10 cellular contexts compared by ENCODE assay signal in the genomic region with DNA sequence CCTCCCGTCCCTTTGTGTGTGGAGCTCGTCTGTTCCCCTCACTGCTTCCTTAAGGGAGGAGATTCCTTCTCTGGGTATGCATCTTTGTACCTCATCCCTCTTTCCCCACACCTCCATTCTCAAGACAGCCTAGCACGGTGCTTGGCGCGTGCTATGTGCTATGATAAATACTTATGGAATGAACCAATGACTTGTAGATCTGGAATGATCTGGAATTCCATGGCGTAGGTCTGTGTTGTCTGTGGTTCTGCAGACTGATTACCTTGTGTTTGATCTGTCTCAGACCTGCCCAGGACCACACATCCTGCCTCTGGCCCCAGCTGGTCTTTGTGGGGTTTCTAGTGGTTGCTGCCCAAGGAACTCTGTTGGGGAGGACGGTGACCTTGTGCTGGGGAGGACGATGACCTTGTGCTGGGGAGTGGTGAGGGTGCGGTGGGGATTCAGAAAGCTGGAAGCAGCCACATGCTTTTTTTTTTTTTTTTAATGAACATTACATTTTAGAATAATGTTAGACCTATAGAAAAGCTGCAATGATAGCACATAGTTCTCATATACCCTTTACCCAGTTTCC. TPM values are rescaled to one million over a fixed set of nuclear protein-coding genes. Genes with fewer than 3 reads are reported as not detected.
DNase-seq lines count a peak whose midpoint lies in the region; ATAC-seq and TF ChIP-seq lines count a peak whose summit lies in the region.
"Had no signal": no experiment of that assay in that cellular context is flagged by ENCODE, and none has a peak within 500 bp of the region (broad histone marks: within the 10 kb centered on the region; RNA-seq: fewer than 3 reads in every experiment).

No MANE protein-coding gene starts in this region.

- DNase-seq in Daoy (ENCODE audit: low read depth) (peak; percentile 88), DMS 273 (lab: John Stamatoyannopoulos, UW; ENCODE audit: unreplicated experiment) (no peak), NCI-H2107 treated with DMSO at 0.1 percent for 48 hours (lab: John Stamatoyannopoulos, UW; ENCODE audit: unreplicated experiment) (no peak), NOMO-1 (lab: John Stamatoyannopoulos, UW; ENCODE audit: unreplicated experiment in 2 of 2) (no peak)
- no peak for DNase-seq in central memory CD8-positive, alpha-beta T cell (ENCODE audit: low spot score in 2 of 2)

- no peak for TF ChIP-seq CTCF in nephron (IDR thresholded peaks at IDR 0.05; ENCODE audit: unreplicated experiment in 3 of 3)

- ATAC-seq in central memory CD8-positive, alpha-beta T cell (replicated peaks; ENCODE audit: extremely low read depth, poor library complexity, severe bottlenecking): no peak
- no peak for ATAC-seq in HG03175 (IDR thresholded peaks at IDR 0.05; ENCODE audit: unreplicated experiment)

- H3K27me3 Mint-ChIP-seq in IgD-negative memory B cell: peaks cover 3% of the 10 kb centered on the region
- H3K27me3 Mint-ChIP-seq in central memory CD8-positive, alpha-beta T cell: peaks cover 11% of the 10 kb centered on the region
- H3K27me3 Mint-ChIP-seq in nephron (ENCODE audit: low read depth): peaks cover 54% of the 10 kb centered on the region

- H3K9me3 Mint-ChIP-seq in IgD-negative memory B cell: no peaks in the 10 kb centered on the region
- no peaks in the 10 kb centered on the region for H3K9me3 Mint-ChIP-seq in central memory CD8-positive, alpha-beta T cell
- H3K9me3 Mint-ChIP-seq in nephron: no peaks in the 10 kb centered on the region
- H3K9me3 Mint-ChIP-seq: immature natural killer cell had no signal

- H3K4me1 Mint-ChIP-seq in IgD-negative memory B cell: peaks cover 16 to 19% (median 17%) of the 10 kb centered on the region in 3 donors
- H3K4me1 Mint-ChIP-seq in central memory CD8-positive, alpha-beta T cell: peaks cover 9% of the 10 kb centered on the region
- H3K4me1 Mint-ChIP-seq in nephron: peaks cover 53% of the 10 kb centered on the region

- H3K27ac Mint-ChIP-seq in IgD-negative memory B cell: peak overlapping the region in 2 of 3 donors; percentile 77 to 80
- H3K27ac Mint-ChIP-seq in central memory CD8-positive, alpha-beta T cell (ENCODE audit: low read depth): peak overlapping the region; percentile 42
- peak overlapping the region; percentile 19 to 55 (median 27) for H3K27ac Mint-ChIP-seq in nephron
- H3K27ac Mint-ChIP-seq: immature natural killer cell had no signal

- H3K36me3 Mint-ChIP-seq in IgD-negative memory B cell (no peaks in the 10 kb centered on the region), nephron (ENCODE audit: low read depth) (no peaks in the 10 kb centered on the region)
- no peaks in the 10 kb centered on the region for H3K36me3 Mint-ChIP-seq in central memory CD8-positive, alpha-beta T cell (ENCODE audit: insufficient read depth)
- H3K36me3 Mint-ChIP-seq: brain, immature natural killer cell had no signal

- peak overlapping the region in 2 of 4 donors; percentile 73 to 76 for H3K4me3 Mint-ChIP-seq in IgD-negative memory B cell
- H3K4me3 Mint-ChIP-seq in central memory CD8-positive, alpha-beta T cell: no peak overlapping the region
- H3K4me3 Mint-ChIP-seq in nephron: peak overlapping the region in 1 of 3 experiments; percentile 7
- H3K4me3 Mint-ChIP-seq: brain, immature natural killer cell had no signal

RNA-seq across cellular contexts. Expression of a gene that starts 33.5 kb away (rescaled TPM):
- 27.7 and 51.4 TPM in 2 replicates for total RNA-seq in Daoy (2014; rRNA removed; shearing (Covaris generic))
- not detected for polyA plus RNA-seq in IgD-negative memory B cell
- polyA plus RNA-seq: immature natural killer cell had no signal

Comparison
In these comparisons a context has a peak if more than half of its experiments do, and no peak if none do; other contexts are left out.
1. H3K27ac Mint-ChIP-seq: peak in every context shown above with its lines; median percentile 78 in IgD-negative memory B cell; 42 in central memory CD8-positive, alpha-beta T cell; 27 in nephron.